Comparison of ENCODE assay signal across 25 cellular contexts in the genomic region with DNA sequence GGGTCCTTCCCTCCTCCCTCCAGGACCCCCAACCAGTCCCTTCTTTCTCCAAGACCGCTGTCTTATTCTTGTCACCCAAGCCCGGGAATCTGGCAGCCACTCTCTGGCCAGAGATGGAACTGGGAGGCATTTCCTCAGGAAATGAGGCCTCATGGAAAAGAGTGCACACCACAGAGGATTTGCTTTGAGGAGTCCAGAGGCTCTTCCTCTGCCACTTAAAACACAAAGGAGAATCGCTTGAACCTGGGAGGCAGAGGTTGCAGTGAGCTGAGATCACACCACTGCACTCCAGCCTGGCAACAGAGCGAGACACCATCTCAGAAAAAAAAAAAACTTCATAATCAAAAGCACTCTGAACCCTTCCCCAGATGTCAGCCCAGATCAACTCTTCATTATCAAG.
"Had no signal": no experiment of that assay in that cellular context is flagged by ENCODE, and none has a peak within 500 bp of the region (broad histone marks: within the 10 kb centered on the region; RNA-seq: fewer than 3 reads in every experiment).

No MANE protein-coding gene starts in this region.

- H3K4me1 ChIP-seq: pancreas, prostate gland, right lobe of liver, sigmoid colon, thyroid gland, uterus had no signal

- H3K36me3 ChIP-seq: neutrophil, pancreas, prostate gland, right lobe of liver, sigmoid colon, stomach, thoracic aorta, thyroid gland, tibial nerve, upper lobe of right lung, uterus had no signal

- H3K27ac Mint-ChIP-seq: naive thymus-derived CD4-positive, alpha-beta T cell; natural killer cell; nephron; stimulated activated effector memory CD8-positive, alpha-beta T cell treated with anti-CD3 and anti-CD28 coated beads, Interleukin-12 subunit alpha, Interleukin-12 subunit beta, amount 100 ng/mL, for 72 hours; stimulated activated naive B cell treated with anti-CD40 and anti-IgM and Interleukin-4, amounts not matched to agents 10 μg/mL and 1 μg/mL and 100 μg/mL, for 72 hours; stimulated activated naive CD8-positive, alpha-beta T cell treated with anti-CD3 and anti-CD28 coated beads, Interleukin-15, Interleukin-2, amounts not matched to agents 100 ng/mL and 50 ng/mL, for 24 hours had no signal

- H3K9me3 ChIP-seq: neutrophil, pancreas, prostate gland, right lobe of liver, sigmoid colon, stomach, thoracic aorta, thyroid gland, tibial nerve, upper lobe of right lung, uterus had no signal

- H3K27me3 Mint-ChIP-seq: stimulated activated naive CD8-positive, alpha-beta T cell treated with anti-CD3 and anti-CD28 coated beads, Interleukin-15, Interleukin-2, amounts not matched to agents 100 ng/mL and 50 ng/mL, for 24 hours had no signal

- H3K36me3 Mint-ChIP-seq: naive thymus-derived CD4-positive, alpha-beta T cell; natural killer cell; stimulated activated effector memory CD8-positive, alpha-beta T cell treated with anti-CD3 and anti-CD28 coated beads, Interleukin-12 subunit alpha, Interleukin-12 subunit beta, amount 100 ng/mL, for 72 hours; stimulated activated naive B cell treated with anti-CD40 and anti-IgM and Interleukin-4, amounts not matched to agents 10 μg/mL and 1 μg/mL and 100 μg/mL, for 72 hours had no signal

- H3K9me3 Mint-ChIP-seq: natural killer cell; nephron; neural crest cell; stimulated activated effector memory CD8-positive, alpha-beta T cell treated with anti-CD3 and anti-CD28 coated beads, Interleukin-12 subunit alpha, Interleukin-12 subunit beta, amount 100 ng/mL, for 72 hours; stimulated activated naive B cell treated with anti-CD40 and anti-IgM and Interleukin-4, amounts not matched to agents 10 μg/mL and 1 μg/mL and 100 μg/mL, for 72 hours; stimulated activated naive CD8-positive, alpha-beta T cell treated with anti-CD3 and anti-CD28 coated beads, Interleukin-15, Interleukin-2, amounts not matched to agents 100 ng/mL and 50 ng/mL, for 24 hours had no signal

- H3K4me1 Mint-ChIP-seq: neural crest cell had no signal

- DNase-seq: naive thymus-derived CD4-positive, alpha-beta T cell; natural killer cell; pancreas; right lobe of liver; sigmoid colon; small intestine; stimulated activated CD4-positive, alpha-beta T cell treated with anti-CD3 and anti-CD28 coated beads, Interleukin-15, amount 100 ng/mL, for 24 hours; stimulated activated CD4-positive, alpha-beta T cell treated with anti-CD3 and anti-CD28 coated beads, Interleukin-2, amount 100 ng/mL, for 24 hours; stimulated activated CD4-positive, alpha-beta T cell treated with anti-CD3 and anti-CD28 coated beads, Interleukin-2, amount 100 ng/mL, for 48 hours; stimulated activated CD4-positive, alpha-beta T cell treated with anti-CD3 and anti-CD28 coated beads, Interleukin-4, amount 100 ng/mL, for 24 hours; stimulated activated naive B cell treated with anti-CD40 and anti-IgM and Interleukin-4, amounts not matched to agents 10 μg/mL and 1 μg/mL and 100 μg/mL, for 72 hours; stimulated activated naive CD4-positive, alpha-beta T cell treated with Interleukin-2 at 50 U/mL for 16 hours; stomach; thyroid gland; trophoblast cell; upper lobe of right lung; uterus had no signal

- H3K4me3 Mint-ChIP-seq: naive thymus-derived CD4-positive, alpha-beta T cell; natural killer cell; nephron; neural crest cell; stimulated activated effector memory CD8-positive, alpha-beta T cell treated with anti-CD3 and anti-CD28 coated beads, Interleukin-12 subunit alpha, Interleukin-12 subunit beta, amount 100 ng/mL, for 72 hours; stimulated activated naive B cell treated with anti-CD40 and anti-IgM and Interleukin-4, amounts not matched to agents 10 μg/mL and 1 μg/mL and 100 μg/mL, for 72 hours; stimulated activated naive CD8-positive, alpha-beta T cell treated with anti-CD3 and anti-CD28 coated beads, Interleukin-15, Interleukin-2, amounts not matched to agents 100 ng/mL and 50 ng/mL, for 24 hours had no signal

- H3K4me3 ChIP-seq: pancreas, prostate gland, right lobe of liver, sigmoid colon, stomach, thoracic aorta, thyroid gland, tibial nerve, upper lobe of right lung, uterus had no signal

- H3K27ac ChIP-seq: neutrophil, pancreas, prostate gland, right lobe of liver, sigmoid colon, stomach, thoracic aorta, thyroid gland, tibial nerve, upper lobe of right lung, uterus had no signal

- H3K27me3 ChIP-seq: pancreas, right lobe of liver, sigmoid colon, stomach, thyroid gland, tibial nerve, upper lobe of right lung, uterus had no signal
